ENCODE assay signal across 28 cellular contexts in genomic region chr2:125373293-125373692, GRCh38.
"Had no signal": no experiment of that assay in that cellular context is flagged by ENCODE, and none has a peak within 500 bp of the region (broad histone marks: within the 10 kb centered on the region; RNA-seq: fewer than 3 reads in every experiment).

No MANE protein-coding gene starts in this region.

- H3K4me3 ChIP-seq: neural progenitor cell, ovary, psoas muscle, skin epidermis, smooth muscle cell, spleen, suprapubic skin, testis, tibial artery, transverse colon, upper lobe of right lung, uterus had no signal

- H3K27ac ChIP-seq: neural progenitor cell, ovary, parathyroid adenoma, psoas muscle, skin epidermis, spleen, suprapubic skin, testis, tibial artery, transverse colon, upper lobe of right lung, uterus had no signal

- H3K9ac ChIP-seq: neural progenitor cell, parathyroid adenoma had no signal

- H3K9me3 ChIP-seq: ovary, psoas muscle, testis, tibial artery, transverse colon, upper lobe of right lung, uterus had no signal

- H3K79me2 ChIP-seq: parathyroid adenoma had no signal

- ATAC-seq: natural killer cell; psoas muscle; right cardiac atrium; sciatic nerve; stimulated activated memory B cell treated with anti-CD40 and anti-IgM and Interleukin-4, amounts not matched to agents 10 μg/mL and 1 μg/mL and 100 μg/mL, for 72 hours; stimulated activated naive CD8-positive, alpha-beta T cell treated with anti-CD3 and anti-CD28 coated beads, Interleukin-15, amount 100 ng/mL, for 72 hours; stimulated activated naive CD8-positive, alpha-beta T cell treated with anti-CD3 and anti-CD28 coated beads, Interleukin-15, Interleukin-2, amounts not matched to agents 100 U/mL and 50 U/mL, for 24 hours; upper lobe of right lung had no signal

- H2AFZ ChIP-seq: neural progenitor cell, parathyroid adenoma had no signal

- DNase-seq: natural killer cell; occipital lobe; ovary; posterior cingulate gyrus; psoas muscle; right cardiac atrium; spleen; stimulated activated CD4-positive, alpha-beta T cell treated with anti-CD3 and anti-CD28 coated beads, Interleukin-12 subunit alpha, Interleukin-12 subunit beta, amount 100 ng/mL, for 4 hours; stimulated activated CD4-positive, alpha-beta T cell treated with anti-CD3 and anti-CD28 coated beads, Interleukin-1b, Interleukin-23, amount 100 ng/mL, for 48 hours; stimulated activated CD4-positive, alpha-beta T cell treated with anti-CD3 and anti-CD28 coated beads, Interleukin-4, amount 100 ng/mL, for 1 hour; stimulated activated CD4-positive, alpha-beta T cell treated with anti-CD3 and anti-CD28 coated beads, Interleukin-4, amount 100 ng/mL, for 4 hours; stimulated activated CD8-positive, alpha-beta memory T cell treated with anti-CD3 and anti-CD28 coated beads, Interleukin-4, amount 100 ng/mL, for 48 hours; stimulated activated naive CD4-positive, alpha-beta T cell; stimulated activated naive CD8-positive, alpha-beta T cell treated with anti-CD3 and anti-CD28 coated beads, Interleukin-15, amount 100 ng/mL, for 72 hours; stimulated activated naive CD8-positive, alpha-beta T cell treated with anti-CD3 and anti-CD28 coated beads, Interleukin-15, Interleukin-2, amounts not matched to agents 100 U/mL and 50 U/mL, for 24 hours; substantia nigra; testis; tibial artery; transverse colon; upper lobe of right lung; uterus had no signal

- H3K27me3 ChIP-seq: neural progenitor cell, ovary, spleen, suprapubic skin, testis, tibial artery, transverse colon, upper lobe of right lung, uterus had no signal

- H3K4me2 ChIP-seq: neural progenitor cell, smooth muscle cell had no signal

- H3K4me1 ChIP-seq: neural progenitor cell, parathyroid adenoma, psoas muscle, spleen, suprapubic skin, testis, tibial artery, transverse colon, upper lobe of right lung, uterus had no signal

- H3K36me3 ChIP-seq: neural progenitor cell, ovary, spleen, suprapubic skin, tibial artery, transverse colon, upper lobe of right lung, uterus had no signal
